20 cellular contexts compared by ENCODE assay signal in the genomic region with DNA sequence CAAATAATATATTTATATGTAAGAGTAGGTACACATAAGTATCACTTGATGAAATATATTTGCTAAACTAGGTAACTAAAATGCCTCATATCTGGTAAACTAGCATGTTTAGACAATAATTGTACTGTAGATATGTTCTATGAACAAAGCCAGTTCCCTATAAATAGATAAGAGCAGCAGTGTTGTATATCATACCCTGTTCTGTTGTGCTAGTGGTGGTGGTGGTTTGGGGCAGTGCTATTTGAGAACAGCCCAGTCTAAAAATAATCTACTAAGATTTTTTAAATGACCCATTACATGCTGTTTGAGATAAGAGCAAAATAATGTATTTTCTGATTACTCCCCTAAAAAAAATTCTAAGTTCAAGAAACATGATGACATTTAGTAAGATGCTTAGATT.
"Had no signal": no experiment of that assay in that cellular context is flagged by ENCODE, and none has a peak within 500 bp of the region (broad histone marks: within the 10 kb centered on the region; RNA-seq: fewer than 3 reads in every experiment).

No MANE protein-coding gene starts in this region.

- DNase-seq: activated CD4-positive, alpha-beta memory T cell treated with anti-CD3 and anti-CD28 coated beads, Interleukin-2, amount 10 ng/mL, durations not matched to agents 7 days and 5 days; activated CD4-positive, alpha-beta T cell treated with anti-CD3 and anti-CD28 coated beads for 48 hours; activated CD4-positive, CD25-positive, alpha-beta regulatory T cell; activated CD8-positive, alpha-beta memory T cell treated with anti-CD3 and anti-CD28 coated beads, Interleukin-2, amount 10 ng/mL, durations not matched to agents 7 days and 5 days; activated naive CD4-positive, alpha-beta T cell; activated naive CD8-positive, alpha-beta T cell treated with anti-CD3 and anti-CD28 coated beads for 36 hours; amniotic stem cell; central memory CD4-positive, alpha-beta T cell; left colon; ovary; sigmoid colon; stimulated activated CD4-positive, alpha-beta T cell treated with anti-CD3 and anti-CD28 coated beads, Interleukin-12 subunit alpha, Interleukin-12 subunit beta, amount 100 ng/mL, for 4 hours; stimulated activated CD4-positive, alpha-beta T cell treated with anti-CD3 and anti-CD28 coated beads, Interleukin-1b, Interleukin-23, amount 100 ng/mL, for 48 hours; stimulated activated CD8-positive, alpha-beta memory T cell treated with anti-CD3 and anti-CD28 coated beads, Interleukin-4, amount 100 ng/mL, for 48 hours; stimulated activated naive CD4-positive, alpha-beta T cell; T-helper 1 cell; T-helper 9 cell; tibial artery had no signal

- H3K4me3 ChIP-seq: coronary artery, ovary, sigmoid colon, tibial artery had no signal

- ATAC-seq: activated CD8-positive, alpha-beta memory T cell treated with anti-CD3 and anti-CD28 coated beads, Interleukin-2, amount 10 ng/mL, durations not matched to agents 7 days and 5 days; left colon; SK-N-SH treated with all-trans-retinoic acid at 6 μM for 48 hours had no signal

- H3K27me3 ChIP-seq: ovary, sigmoid colon, tibial artery had no signal

- H3K4me1 ChIP-seq: sigmoid colon had no signal

- H3K27ac ChIP-seq: ovary, sigmoid colon, tibial artery had no signal

- H3K36me3 ChIP-seq: ovary, sigmoid colon, tibial artery had no signal

- H3K9me3 ChIP-seq: ovary, sigmoid colon, tibial artery had no signal
